10 cellular contexts compared by ENCODE assay signal in the genomic region with DNA sequence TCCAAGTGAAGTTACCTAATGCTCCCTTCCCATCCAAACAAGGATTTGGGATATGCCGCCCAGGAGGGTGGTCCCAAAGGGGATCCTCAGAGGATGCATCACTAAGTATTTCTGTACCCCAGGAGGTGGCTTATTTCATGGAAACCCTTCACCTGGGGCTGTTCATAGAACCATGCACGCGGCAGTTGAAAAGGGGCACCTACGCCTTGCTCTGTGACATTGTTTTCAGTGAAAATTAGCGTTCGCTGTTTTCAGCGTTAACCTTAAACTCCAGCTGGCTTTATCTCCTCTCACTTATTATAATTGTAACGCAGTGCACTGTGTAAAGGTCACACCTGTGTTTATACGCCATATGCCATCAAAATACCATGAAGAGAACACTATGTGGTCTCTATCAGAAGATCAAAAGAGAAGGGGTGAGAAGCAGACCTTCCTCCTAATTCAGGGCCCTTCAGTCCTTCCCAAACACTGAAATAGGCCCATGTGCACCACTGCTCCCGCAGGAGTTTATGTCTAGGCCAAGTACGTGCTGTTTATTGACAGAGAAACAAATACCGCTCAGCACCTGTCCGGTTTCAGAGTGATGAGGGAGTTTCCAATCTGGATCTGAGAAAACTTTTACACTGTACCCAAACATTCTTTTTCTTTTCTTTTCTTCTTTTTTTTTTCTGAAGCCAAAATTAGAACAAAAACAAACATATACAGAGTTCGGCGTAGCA.
DNase-seq lines count a peak whose midpoint lies in the region; ATAC-seq and TF ChIP-seq lines count a peak whose summit lies in the region.
"Had no signal": no experiment of that assay in that cellular context is flagged by ENCODE, and none has a peak within 500 bp of the region (broad histone marks: within the 10 kb centered on the region; RNA-seq: fewer than 3 reads in every experiment).

No MANE protein-coding gene starts in this region.

- CTCF ChIA-PET in T-cell (lab: Charles Lee), result interaction anchor here (0.9 to 1.6 kb wide), 2 partner anchors 161 kb away, joined by 4 to 9 read pairs; no protein-coding TSS in a partner anchor

- no peaks in the 10 kb centered on the region for H3K36me3 ChIP-seq in H7 (replicated peaks; ENCODE audit: control insufficient read depth, insufficient read depth, low read length)
- no peaks in the 10 kb centered on the region for H3K36me3 ChIP-seq in right lobe of liver

- H3K9me3 ChIP-seq in right lobe of liver, result no peaks in the 10 kb centered on the region

- peaks cover 0 to 7% (median 0%) of the 10 kb centered on the region in 4 donors for H3K4me1 ChIP-seq in right lobe of liver

- H3K27me3 ChIP-seq in H7 (ENCODE audit: control insufficient read depth, insufficient read depth, low read length) (no peaks in the 10 kb centered on the region), right lobe of liver (no peaks in the 10 kb centered on the region)

- peaks cover 100% of the 10 kb centered on the region in 3 donors for H3K4me1 Mint-ChIP-seq in T-cell
- H3K4me1 Mint-ChIP-seq in natural killer cell, result peaks cover 70 to 79% of the 10 kb centered on the region in 2 donors
- H3K4me1 Mint-ChIP-seq in type B pancreatic cell (ENCODE audit: unreplicated experiment), result peaks cover 31% of the 10 kb centered on the region

- no peaks in the 10 kb centered on the region for H3K27me3 Mint-ChIP-seq in T-cell
- no peaks in the 10 kb centered on the region for H3K27me3 Mint-ChIP-seq in natural killer cell (ENCODE audit: low read depth in 2 of 2)
- no peaks in the 10 kb centered on the region for H3K27me3 Mint-ChIP-seq in type B pancreatic cell

- no peak overlapping the region for H3K27ac ChIP-seq in right lobe of liver
- H3K27ac ChIP-seq: SK-N-MC had no signal

- H3K9me3 Mint-ChIP-seq in T-cell (no peaks in the 10 kb centered on the region), natural killer cell (peaks cover 0 to 2% of the 10 kb centered on the region in 2 donors), type B pancreatic cell (peaks cover 5% of the 10 kb centered on the region)
- H3K9me3 Mint-ChIP-seq: endodermal cell had no signal

- H3K36me3 Mint-ChIP-seq in T-cell, result peaks cover 16% of the 10 kb centered on the region
- H3K36me3 Mint-ChIP-seq in natural killer cell, result no peaks in the 10 kb centered on the region
- H3K36me3 Mint-ChIP-seq in type B pancreatic cell, result peaks cover 15% of the 10 kb centered on the region

- 79% methylated on average over 14 of the region's 15 CpGs for WGBS in right lobe of liver (ENCODE audit: insufficient coverage, low coverage, low lambda C conversion rate, missing lambda C conversion rate)

- H3K27ac Mint-ChIP-seq in T-cell, result peak overlapping the region; percentile 99 to 100
- peak overlapping the region; percentile 96 for H3K27ac Mint-ChIP-seq in natural killer cell
- no peak overlapping the region for H3K27ac Mint-ChIP-seq in type B pancreatic cell
- H3K27ac Mint-ChIP-seq: endodermal cell had no signal

- H3K4me3 Mint-ChIP-seq in T-cell (peak overlapping the region; percentile 75 to 80 (median 78)), natural killer cell (peak overlapping the region; percentile 45), type B pancreatic cell (no peak overlapping the region)
- H3K4me3 Mint-ChIP-seq: endodermal cell had no signal

- peak in 13 of 34 experiments; percentile 7 to 61 (median 19) for DNase-seq in T-cell
- DNase-seq in natural killer cell, result no peak
- DNase-seq in HUDEP-2 (lab: John Stamatoyannopoulos, UW; ENCODE audit: unreplicated experiment in 76 of 76), result no peak
- DNase-seq in type B pancreatic cell (ENCODE audit: extremely low spot score, unreplicated experiment), result no peak
- no peak for DNase-seq in H7
- no peak for DNase-seq in right lobe of liver
- DNase-seq: endodermal cell had no signal

- ATAC-seq in GM18517 (IDR thresholded peaks at IDR 0.05; ENCODE audit: unreplicated experiment), result peak; percentile 20
- ATAC-seq in HG02759 (IDR thresholded peaks at IDR 0.05; ENCODE audit: unreplicated experiment), result peak; percentile 11
- peak in 1 of 4 experiments; percentile 7 for ATAC-seq in T-cell (replicated peaks in 1 of 4)
- ATAC-seq in natural killer cell, result no peak
- ATAC-seq in right lobe of liver, result no peak

- TF ChIP-seq CTCF in natural killer cell (IDR thresholded peaks at IDR 0.05) (no peak), type B pancreatic cell (conservative IDR thresholded peaks at IDR 0.05) (no peak), right lobe of liver (IDR thresholded peaks at IDR 0.05) (no peak)

- TF ChIP-seq POLR2A in right lobe of liver (IDR thresholded peaks at IDR 0.05), result no peak

- no peak overlapping the region for H3K4me3 ChIP-seq in H7 (ENCODE audit: insufficient read depth, low read depth, low read length)
- H3K4me3 ChIP-seq in right lobe of liver, result no peak overlapping the region
- H3K4me3 ChIP-seq: SK-N-MC had no signal

- intact Hi-C loops in natural killer cell (cut with micrococcal nuclease) (no loop called here), right lobe of liver (cut with DNase I) (no loop called here)

- POLR2A ChIA-PET in T-cell (lab: Charles Lee), result interaction anchor here (0.5 to 1.0 kb wide), 4 partner anchors 8 to 164 kb away, joined by 3 to 4 read pairs (median 3); no protein-coding TSS in a partner anchor

Comparison
In these comparisons a context has a peak if more than half of its experiments do, and no peak if none do; other contexts are left out.
1. ATAC-seq: peak in GM18517 (single experiment) and HG02759 (single experiment); none in natural killer cell (0 of 3) and right lobe of liver (0 of 4).